ENCODE assay signal across 28 cellular contexts in genomic region chr5:12133520-12133919, GRCh38.
"Had no signal": no experiment of that assay in that cellular context is flagged by ENCODE, and none has a peak within 500 bp of the region (broad histone marks: within the 10 kb centered on the region; RNA-seq: fewer than 3 reads in every experiment).

No MANE protein-coding gene starts in this region.

- H3K36me3 ChIP-seq: stomach, suprapubic skin, thoracic aorta, thyroid gland, tibial artery, tibial nerve, transverse colon, upper lobe of left lung, upper lobe of right lung, uterus, vagina had no signal

- ATAC-seq: stimulated activated effector memory CD8-positive, alpha-beta T cell treated with anti-CD3 and anti-CD28 coated beads, Interleukin-12 subunit alpha, Interleukin-12 subunit beta, amount 100 ng/mL, for 72 hours; stimulated activated memory B cell treated with anti-CD40 and anti-IgM and Interleukin-4, amounts not matched to agents 10 μg/mL and 1 μg/mL and 100 μg/mL, for 72 hours; stimulated activated naive B cell treated with anti-CD40 and anti-IgM and Interleukin-4, amounts not matched to agents 10 μg/mL and 1 μg/mL and 100 μg/mL, for 72 hours; stimulated activated naive CD8-positive, alpha-beta T cell treated with anti-CD3 and anti-CD28 coated beads, Interleukin-15, amount 100 ng/mL, for 72 hours; stimulated activated naive CD8-positive, alpha-beta T cell treated with anti-CD3 and anti-CD28 coated beads, Interleukin-15, Interleukin-2, amounts not matched to agents 100 U/mL and 50 U/mL, for 24 hours; upper lobe of right lung had no signal

- H3K4me1 ChIP-seq: stomach, suprapubic skin, testis, thyroid gland, tibial artery, tibial nerve, transverse colon, upper lobe of left lung, upper lobe of right lung, uterus, vagina had no signal

- DNase-seq: stimulated activated CD4-positive, alpha-beta T cell treated with anti-CD3 and anti-CD28 coated beads, Interleukin-2, amount 100 ng/mL, for 48 hours; stimulated activated CD4-positive, alpha-beta T cell treated with anti-CD3 and anti-CD28 coated beads, Interleukin-4, amount 100 ng/mL, for 1 hour; stimulated activated CD4-positive, alpha-beta T cell treated with anti-CD3 and anti-CD28 coated beads, Interleukin-4, amount 100 ng/mL, for 24 hours; stimulated activated CD4-positive, alpha-beta T cell treated with anti-CD3 and anti-CD28 coated beads, Interleukin-4, amount 100 ng/mL, for 4 hours; stimulated activated CD8-positive, alpha-beta memory T cell treated with anti-CD3 and anti-CD28 coated beads, Interleukin-4, amount 100 ng/mL, for 48 hours; stimulated activated naive B cell treated with anti-CD40 and anti-IgM and Interleukin-4, amounts not matched to agents 10 μg/mL and 1 μg/mL and 100 μg/mL, for 72 hours; stimulated activated naive CD4-positive, alpha-beta T cell; stimulated activated naive CD4-positive, alpha-beta T cell treated with Interleukin-2 at 50 U/mL for 16 hours; stimulated activated naive CD8-positive, alpha-beta T cell treated with anti-CD3 and anti-CD28 coated beads, Interleukin-15, amount 100 ng/mL, for 72 hours; stimulated activated naive CD8-positive, alpha-beta T cell treated with anti-CD3 and anti-CD28 coated beads, Interleukin-15, Interleukin-2, amounts not matched to agents 100 U/mL and 50 U/mL, for 24 hours; stomach; substantia nigra; testis; thyroid gland; tibial artery; transverse colon; trophoblast cell; upper lobe of left lung; upper lobe of right lung; uterus had no signal

- H3K4me3 Mint-ChIP-seq: stimulated activated effector memory CD8-positive, alpha-beta T cell treated with anti-CD3 and anti-CD28 coated beads, Interleukin-12 subunit alpha, Interleukin-12 subunit beta, amount 100 ng/mL, for 72 hours; stimulated activated memory B cell treated with anti-CD40 and anti-IgM and Interleukin-4, amounts not matched to agents 10 μg/mL and 1 μg/mL and 100 μg/mL, for 72 hours; stimulated activated naive B cell treated with anti-CD40 and anti-IgM and Interleukin-4, amounts not matched to agents 10 μg/mL and 1 μg/mL and 100 μg/mL, for 72 hours; stimulated activated naive CD8-positive, alpha-beta T cell treated with anti-CD3 and anti-CD28 coated beads, Interleukin-15, amount 100 ng/mL, for 72 hours; stimulated activated naive CD8-positive, alpha-beta T cell treated with anti-CD3 and anti-CD28 coated beads, Interleukin-15, Interleukin-2, amounts not matched to agents 100 ng/mL and 50 ng/mL, for 24 hours; type B pancreatic cell had no signal

- H3K27ac ChIP-seq: stomach, suprapubic skin, testis, thoracic aorta, thyroid gland, tibial artery, tibial nerve, transverse colon, upper lobe of left lung, upper lobe of right lung, uterus, vagina had no signal

- H3K27me3 Mint-ChIP-seq: stimulated activated memory B cell treated with anti-CD40 and anti-IgM and Interleukin-4, amounts not matched to agents 10 μg/mL and 1 μg/mL and 100 μg/mL, for 72 hours; stimulated activated naive B cell treated with anti-CD40 and anti-IgM and Interleukin-4, amounts not matched to agents 10 μg/mL and 1 μg/mL and 100 μg/mL, for 72 hours; stimulated activated naive CD8-positive, alpha-beta T cell treated with anti-CD3 and anti-CD28 coated beads, Interleukin-15, amount 100 ng/mL, for 72 hours; stimulated activated naive CD8-positive, alpha-beta T cell treated with anti-CD3 and anti-CD28 coated beads, Interleukin-15, Interleukin-2, amounts not matched to agents 100 ng/mL and 50 ng/mL, for 24 hours; type B pancreatic cell had no signal

- H3K27ac Mint-ChIP-seq: stimulated activated effector memory CD8-positive, alpha-beta T cell treated with anti-CD3 and anti-CD28 coated beads, Interleukin-12 subunit alpha, Interleukin-12 subunit beta, amount 100 ng/mL, for 72 hours; stimulated activated memory B cell treated with anti-CD40 and anti-IgM and Interleukin-4, amounts not matched to agents 10 μg/mL and 1 μg/mL and 100 μg/mL, for 72 hours; stimulated activated naive B cell treated with anti-CD40 and anti-IgM and Interleukin-4, amounts not matched to agents 10 μg/mL and 1 μg/mL and 100 μg/mL, for 72 hours; stimulated activated naive CD8-positive, alpha-beta T cell treated with anti-CD3 and anti-CD28 coated beads, Interleukin-15, Interleukin-2, amounts not matched to agents 100 ng/mL and 50 ng/mL, for 24 hours; type B pancreatic cell had no signal

- H3K4me1 Mint-ChIP-seq: stimulated activated effector memory CD8-positive, alpha-beta T cell treated with anti-CD3 and anti-CD28 coated beads, Interleukin-12 subunit alpha, Interleukin-12 subunit beta, amount 100 ng/mL, for 72 hours; stimulated activated memory B cell treated with anti-CD40 and anti-IgM and Interleukin-4, amounts not matched to agents 10 μg/mL and 1 μg/mL and 100 μg/mL, for 72 hours; stimulated activated naive B cell treated with anti-CD40 and anti-IgM and Interleukin-4, amounts not matched to agents 10 μg/mL and 1 μg/mL and 100 μg/mL, for 72 hours; stimulated activated naive CD8-positive, alpha-beta T cell treated with anti-CD3 and anti-CD28 coated beads, Interleukin-15, amount 100 ng/mL, for 72 hours had no signal

- H3K36me3 Mint-ChIP-seq: stimulated activated effector memory CD8-positive, alpha-beta T cell treated with anti-CD3 and anti-CD28 coated beads, Interleukin-12 subunit alpha, Interleukin-12 subunit beta, amount 100 ng/mL, for 72 hours; stimulated activated memory B cell treated with anti-CD40 and anti-IgM and Interleukin-4, amounts not matched to agents 10 μg/mL and 1 μg/mL and 100 μg/mL, for 72 hours; type B pancreatic cell had no signal

- H3K9me3 ChIP-seq: testis, thoracic aorta, thyroid gland, uterus, vagina had no signal

- H3K27me3 ChIP-seq: stomach, suprapubic skin, testis, thyroid gland, tibial artery, tibial nerve, transverse colon, upper lobe of left lung, upper lobe of right lung, uterus, vagina had no signal

- H3K4me3 ChIP-seq: stomach, suprapubic skin, testis, thoracic aorta, thyroid gland, tibial artery, tibial nerve, transverse colon, upper lobe of left lung, upper lobe of right lung, uterus, vagina had no signal
